In the genomic region with DNA sequence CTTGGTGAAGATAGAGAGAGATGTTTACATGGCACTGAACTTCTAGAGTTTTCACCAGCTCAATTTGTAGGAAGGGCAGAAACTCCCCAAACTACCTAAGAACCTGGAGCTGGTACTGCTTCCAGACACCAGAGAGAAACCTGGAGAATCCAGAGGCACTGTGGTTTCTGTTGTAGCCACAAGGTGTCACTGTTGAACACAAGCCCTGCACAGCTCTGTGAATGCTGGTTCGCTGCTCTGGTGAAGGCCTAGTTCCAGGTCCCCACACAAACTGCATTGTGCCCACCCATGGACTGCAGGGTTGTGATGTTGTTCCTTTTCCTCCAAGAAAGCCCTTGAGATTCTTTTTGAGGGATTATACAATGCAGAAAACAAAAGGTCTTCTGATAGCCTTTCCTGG, we compare ENCODE assay signal across 10 cellular contexts.
A peak's percentile ranks its signal among the peaks of the same experiment; 100 is the strongest.
DNase-seq lines count a peak whose midpoint lies in the region; TF ChIP-seq lines count a peak whose summit lies in the region.
"Had no signal": no experiment of that assay in that cellular context is flagged by ENCODE, and none has a peak within 500 bp of the region (broad histone marks: within the 10 kb centered on the region; RNA-seq: fewer than 3 reads in every experiment).

No MANE protein-coding gene starts in this region.

- no peaks in the 10 kb centered on the region for H3K4me1 ChIP-seq in colonic mucosa
- H3K4me1 ChIP-seq in neural progenitor cell, result no peaks in the 10 kb centered on the region
- H3K4me1 ChIP-seq in effector memory CD4-positive, alpha-beta T cell (ENCODE audit: control insufficient read depth, insufficient read depth, low read length, poor library complexity, severe bottlenecking), result no peaks in the 10 kb centered on the region

- no peak overlapping the region for H3K4me3 Mint-ChIP-seq in neural progenitor cell
- H3K4me3 Mint-ChIP-seq: activated naive CD4-positive, alpha-beta T cell treated with anti-CD3 and anti-CD28 coated beads, Interleukin-2, amount 50 U/mL, for 24 hours had no signal

- H3K9ac ChIP-seq in colonic mucosa (ENCODE audit: low read depth in 2 of 2, low read length in 2 of 2) (no peak overlapping the region), neural progenitor cell (no peak overlapping the region)

- no peak for TF ChIP-seq CTCF in colonic mucosa (IDR thresholded peaks at IDR 0.05)
- peak; percentile 59 for TF ChIP-seq CTCF in neural progenitor cell (IDR thresholded peaks at IDR 0.05)

- peaks cover 12% of the 10 kb centered on the region for H3K36me3 Mint-ChIP-seq in neural progenitor cell

- H3K27ac Mint-ChIP-seq in neural progenitor cell, result no peak overlapping the region
- H3K27ac Mint-ChIP-seq: activated naive CD4-positive, alpha-beta T cell treated with anti-CD3 and anti-CD28 coated beads, Interleukin-2, amount 50 U/mL, for 24 hours had no signal

- peaks cover 39% of the 10 kb centered on the region for H3K9me3 Mint-ChIP-seq in neural progenitor cell

- H3K9me3 ChIP-seq in colonic mucosa, result peaks cover 3% of the 10 kb centered on the region
- peaks cover 3% of the 10 kb centered on the region for H3K9me3 ChIP-seq in neural progenitor cell (ENCODE audit: low read depth)
- peaks cover 3% of the 10 kb centered on the region for H3K9me3 ChIP-seq in effector memory CD4-positive, alpha-beta T cell (ENCODE audit: control insufficient read depth, low read length)

- peak; percentile 4 for DNase-seq in ELR (ENCODE audit: low read depth)
- peak; percentile 66 for DNase-seq in KBM-7
- peak; percentile 14 for DNase-seq in colonic mucosa
- no peak for DNase-seq in neural progenitor cell (ENCODE audit: low spot score)
- no peak for DNase-seq in NCI-H524 treated with DMSO at 0.1 percent for 48 hours (lab: John Stamatoyannopoulos, UW)
- no peak for DNase-seq in effector memory CD4-positive, alpha-beta T cell
- DNase-seq in COR-L47 (lab: John Stamatoyannopoulos, UW), result no peak
- DNase-seq: foreskin melanocyte, NCI-H69 had no signal

- H3K79me2 ChIP-seq in neural progenitor cell (ENCODE audit: low read depth), result no peaks in the 10 kb centered on the region

- no peak overlapping the region for H3K4me2 ChIP-seq in neural progenitor cell

- H3K36me3 ChIP-seq in colonic mucosa (no peaks in the 10 kb centered on the region), neural progenitor cell (no peaks in the 10 kb centered on the region)
- no peaks in the 10 kb centered on the region for H3K36me3 ChIP-seq in effector memory CD4-positive, alpha-beta T cell (ENCODE audit: control insufficient read depth, insufficient read depth, low read length)

- H3K4me3 ChIP-seq in colonic mucosa (no peak overlapping the region), neural progenitor cell (no peak overlapping the region)
- no peak overlapping the region for H3K4me3 ChIP-seq in effector memory CD4-positive, alpha-beta T cell (ENCODE audit: insufficient read depth, low read depth, low read length, poor library complexity, severe bottlenecking)

- H2AFZ ChIP-seq in neural progenitor cell (replicated peaks), result no peak overlapping the region

- H3F3A ChIP-seq in neural progenitor cell (ENCODE audit: low read depth), result no peaks in the 10 kb centered on the region

- H3K4me1 Mint-ChIP-seq in neural progenitor cell, result peaks cover 3% of the 10 kb centered on the region

- H3K27me3 ChIP-seq in colonic mucosa (no peaks in the 10 kb centered on the region), neural progenitor cell (no peaks in the 10 kb centered on the region)
- no peaks in the 10 kb centered on the region for H3K27me3 ChIP-seq in effector memory CD4-positive, alpha-beta T cell (replicated peaks; ENCODE audit: control insufficient read depth, insufficient read depth, low read length, poor library complexity, severe bottlenecking)

- H3K27me3 Mint-ChIP-seq in neural progenitor cell (ENCODE audit: insufficient read depth, low read depth), result peaks cover 18% of the 10 kb centered on the region

- no peaks in the 10 kb centered on the region for H4K20me1 ChIP-seq in neural progenitor cell (ENCODE audit: low read depth)

- H3K27ac ChIP-seq in colonic mucosa (no peak overlapping the region), neural progenitor cell (no peak overlapping the region)
- H3K27ac ChIP-seq in effector memory CD4-positive, alpha-beta T cell (ENCODE audit: insufficient read depth, low read length, poor library complexity, severe bottlenecking), result no peak overlapping the region

- intact Hi-C loops in colonic mucosa (cut with DNase I), result no loop called here

- in situ Hi-C loops in KBM-7 (cut with MboI; ENCODE audit: low pct_unique_long_range_greater_than_20kb, low sequenced_read_pairs), result no loop called here

Comparison
In these comparisons a context has a peak if more than half of its experiments do, and no peak if none do; other contexts are left out.
1. DNase-seq: peak in ELR (single experiment), KBM-7 (single experiment) and colonic mucosa (single experiment); none in neural progenitor cell (single experiment), NCI-H524 treated with DMSO at 0.1 percent for 48 hours (single experiment), effector memory CD4-positive, alpha-beta T cell (0 of 3) and COR-L47 (single experiment).